In genomic region chr7:35251606-35252310, GRCh38 we compare ENCODE assay signal across 21 cellular contexts. TPM values are rescaled to one million over a fixed set of nuclear protein-coding genes. Genes with fewer than 3 reads are reported as not detected.
A peak's percentile ranks its signal among the peaks of the same experiment; 100 is the strongest.
DNase-seq lines count a peak whose midpoint lies in the region; ATAC-seq, FAIRE-seq and TF ChIP-seq lines count a peak whose summit lies in the region.
"Had no signal": no experiment of that assay in that cellular context is flagged by ENCODE, and none has a peak within 500 bp of the region (broad histone marks: within the 10 kb centered on the region; RNA-seq: fewer than 3 reads in every experiment).

No MANE protein-coding gene starts in this region.

- peaks cover 7 to 17% of the 10 kb centered on the region in 2 experiments for H4K20me1 ChIP-seq in H1 (replicated peaks in 1 of 2; ENCODE audit: control insufficient read depth in 1 of 2, insufficient read depth in 2 of 2, low read length in 2 of 2)

- H2AFZ ChIP-seq in H1 (ENCODE audit: low read length) = no peak overlapping the region
- H2AFZ ChIP-seq in neuronal stem cell (ENCODE audit: low read length) = no peak overlapping the region

- no peak overlapping the region for H2BK12ac ChIP-seq in H1 (ENCODE audit: low read depth, low read length)
- no peak overlapping the region for H2BK12ac ChIP-seq in neuronal stem cell (ENCODE audit: low read length)

- no peak for TF ChIP-seq RAD21 in H1 (IDR thresholded peaks at IDR 0.05 in 1 of 2, conservative IDR thresholded peaks at IDR 0.05 in 1 of 2; ENCODE audit: low read depth in 2 of 2, low read length in 2 of 2)

- ATAC-seq in GM21576 (IDR thresholded peaks at IDR 0.05; ENCODE audit: unreplicated experiment) = no peak
- ATAC-seq: T-cell had no signal

- H4K8ac ChIP-seq in H1 (ENCODE audit: extremely low read depth, insufficient read depth, low read length) (no peak overlapping the region), neuronal stem cell (ENCODE audit: low read depth, low read length) (no peak overlapping the region)

- H3K18ac ChIP-seq in H1 (ENCODE audit: extremely low read depth, low read length) = no peak overlapping the region
- no peak overlapping the region for H3K18ac ChIP-seq in neuronal stem cell (ENCODE audit: low read length)

- CTCF ChIA-PET in H1 (lab: Charles Lee; ENCODE audit: partially characterized antibody) = no interaction called here

- H3K27ac ChIP-seq in H1 (ENCODE audit: low read depth, low read length) (no peak overlapping the region), mesodermal cell (ENCODE audit: low read depth, low read length, severe bottlenecking) (no peak overlapping the region), neuronal stem cell (replicated peaks; ENCODE audit: low read length) (no peak overlapping the region)
- H3K27ac ChIP-seq: esophagus muscularis mucosa, sigmoid colon, uterus had no signal

- H3K79me1 ChIP-seq in H1 (ENCODE audit: low read depth, low read length) (no peaks in the 10 kb centered on the region), neuronal stem cell (ENCODE audit: low read depth, low read length) (no peaks in the 10 kb centered on the region)

- H3K9me3 ChIP-seq in HAP-1 = peaks cover 2% of the 10 kb centered on the region; the same call in 1 of the 2 replicates
- H3K9me3 ChIP-seq in H1 (ENCODE audit: insufficient read depth in 2 of 2, low read depth in 1 of 2, low read length in 1 of 2) = no peaks in the 10 kb centered on the region
- no peaks in the 10 kb centered on the region for H3K9me3 ChIP-seq in mesodermal cell (ENCODE audit: control insufficient read depth, low read length)
- H3K9me3 ChIP-seq in neuronal stem cell (replicated peaks in 1 of 2; ENCODE audit: control insufficient read depth in 2 of 2, insufficient read depth in 1 of 2, low read depth in 1 of 2, low read length in 2 of 2) = peaks cover 0 to 3% of the 10 kb centered on the region in 2 donors
- H3K9me3 ChIP-seq: esophagus muscularis mucosa, sigmoid colon, uterus had no signal

- FAIRE-seq in H1 (lab: Jason Lieb, UNC) = no peak
- FAIRE-seq: A204.1, RCC 7860 had no signal

- in situ Hi-C loops in HAP-1 (cut with MboI; ENCODE audit: low sequenced_read_pairs) = no loop called here

- H3K4ac ChIP-seq in H1 (replicated peaks; ENCODE audit: insufficient read length, low read depth, low read length) = no peak overlapping the region
- no peak overlapping the region for H3K4ac ChIP-seq in neuronal stem cell (ENCODE audit: low read length)

- DNase-seq in NCI-H82 (lab: John Stamatoyannopoulos, UW) (peak; percentile 14), NCI-H82 treated with DMSO at 0.1 percent for 48 hours (lab: John Stamatoyannopoulos, UW; ENCODE audit: unreplicated experiment) (no peak), HAP-1 (ENCODE audit: low spot score in 2 of 2) (no peak), H1 (ENCODE audit: low read depth in 1 of 2, low spot score in 2 of 2) (peak in 1 of 2 experiments; percentile 46), neuronal stem cell (ENCODE audit: low spot score) (no peak), NCI-H1092 (lab: John Stamatoyannopoulos, UW) (no peak)
- DNase-seq: activated CD4-positive, CD25-positive, alpha-beta regulatory T cell; caudate nucleus; hippocampal formation; NCI-H2081; NCI-H748 treated with DMSO at 0.1 percent for 48 hours; occipital lobe; sigmoid colon; stimulated activated CD4-positive, alpha-beta T cell treated with anti-CD3 and anti-CD28 coated beads, Interleukin-2, amount 100 ng/mL, for 24 hours; T-cell; uterus had no signal

- H4K91ac ChIP-seq in H1 (replicated peaks; ENCODE audit: insufficient read length, low read length) (no peak overlapping the region), neuronal stem cell (ENCODE audit: low read depth, low read length, poor library complexity) (no peak overlapping the region)

- H3K14ac ChIP-seq in H1 (ENCODE audit: insufficient read length) = no peak overlapping the region
- no peak overlapping the region for H3K14ac ChIP-seq in neuronal stem cell (ENCODE audit: low read length)

- H3K4me3 ChIP-seq in HAP-1 (peak overlapping the region; percentile 64), H1 (ENCODE audit: extremely low read depth in 1 of 4, insufficient read depth in 2 of 4, low read depth in 3 of 4, low read length in 4 of 4) (no peak overlapping the region; a peak in 1 of 8 replicates), mesodermal cell (ENCODE audit: extremely low read depth, insufficient read depth, low read length, poor library complexity, severe bottlenecking) (peak overlapping the region; percentile 65), neuronal stem cell (ENCODE audit: low read length in 2 of 2) (no peak overlapping the region)
- H3K4me3 ChIP-seq: esophagus muscularis mucosa, sigmoid colon, uterus had no signal

- no peak overlapping the region for H2BK120ac ChIP-seq in H1 (replicated peaks; ENCODE audit: low read depth, low read length)
- H2BK120ac ChIP-seq in neuronal stem cell (ENCODE audit: low read depth, low read length) = no peak overlapping the region

- H2AK5ac ChIP-seq in H1 (ENCODE audit: low read depth, low read length) (no peak overlapping the region), neuronal stem cell (ENCODE audit: low read depth, low read length) (no peak overlapping the region)

- POLR2A ChIA-PET in H1 (lab: Charles Lee; ENCODE audit: partially characterized antibody) = interaction anchor here (4.9 kb wide), 1 partner anchor 10 kb away, joined by 35 read pairs; no protein-coding TSS in a partner anchor

- peaks cover 15% of the 10 kb centered on the region; the same call in 1 of the 2 replicates for H3K23me2 ChIP-seq in H1 (ENCODE audit: low read depth, low read length)

- H3K56ac ChIP-seq in H1 (replicated peaks; ENCODE audit: insufficient read length, low read depth, low read length) = no peak overlapping the region

- no peak for TF ChIP-seq POLR2A in H1 (IDR thresholded peaks at IDR 0.05; ENCODE audit: control extremely low read depth in 1 of 2, low read depth in 2 of 2, low read length in 2 of 2)

- no peaks in the 10 kb centered on the region; the same call in 1 of the 2 replicates for H3K36me3 ChIP-seq in HAP-1 (replicated peaks)
- no peaks in the 10 kb centered on the region for H3K36me3 ChIP-seq in H1 (ENCODE audit: control insufficient read depth in 2 of 4, insufficient read depth in 4 of 4, low read length in 3 of 4)
- no peaks in the 10 kb centered on the region for H3K36me3 ChIP-seq in mesodermal cell (ENCODE audit: control insufficient read depth, insufficient read depth, low read length)
- no peaks in the 10 kb centered on the region for H3K36me3 ChIP-seq in neuronal stem cell (replicated peaks in 1 of 2; ENCODE audit: control insufficient read depth in 2 of 2, insufficient read depth in 2 of 2, low read length in 2 of 2)
- H3K36me3 ChIP-seq: sigmoid colon, uterus had no signal

- H3K27me3 ChIP-seq in HAP-1 (ENCODE audit: low read depth) = no peaks in the 10 kb centered on the region
- H3K27me3 ChIP-seq in H1 (replicated peaks in 1 of 4; ENCODE audit: control insufficient read depth in 3 of 4, extremely low read depth in 1 of 4, insufficient read depth in 3 of 4, low read length in 3 of 4) = peaks cover 61 to 95% (median 85%) of the 10 kb centered on the region in 4 experiments
- H3K27me3 ChIP-seq in neuronal stem cell (ENCODE audit: control insufficient read depth in 3 of 3, insufficient read depth in 3 of 3, low read depth in 1 of 3, low read length in 3 of 3) = peaks cover 38 to 100% (median 82%) of the 10 kb centered on the region in 3 experiments

- 11% methylated on average over 5 of the region's 5 CpGs; no CpG with 5 or more reads in 1 of the 2 experiments for WGBS in H1 (ENCODE audit: extremely low coverage in 1 of 2, insufficient coverage in 1 of 2, insufficient read length in 1 of 2, insufficient replicate concordance in 2 of 2, low coverage in 1 of 2, low lambda C conversion rate in 2 of 2, missing lambda C conversion rate in 1 of 2), 2 experiments
- 4 to 14% methylated on average over 2 of the region's 5 CpGs for WGBS in mesodermal cell (ENCODE audit: insufficient coverage in 2 of 2), 2 experiments
- no CpG with 5 or more reads among the region's 5 CpGs for WGBS in neuronal stem cell (ENCODE audit: extremely low coverage in 2 of 2, insufficient read length in 2 of 2, insufficient replicate concordance in 1 of 2), 2 donors

- TF ChIP-seq CTCF in H1 (IDR thresholded peaks at IDR 0.05; ENCODE audit: control extremely low read depth in 1 of 3, insufficient read depth in 1 of 3, low read depth in 1 of 3, low read length in 3 of 3) = no peak

- no peak overlapping the region for H4K5ac ChIP-seq in H1 (ENCODE audit: insufficient read length, low read depth, low read length)

- H2BK15ac ChIP-seq in H1 (ENCODE audit: low read length) (no peak overlapping the region), neuronal stem cell (ENCODE audit: low read length) (no peak overlapping the region)

- H3K4me1 ChIP-seq in HAP-1 (peaks cover 13% of the 10 kb centered on the region), H1 (replicated peaks in 1 of 4; ENCODE audit: control insufficient read depth in 3 of 4, insufficient read depth in 4 of 4, low read length in 3 of 4) (peaks cover 2 to 15% (median 11%) of the 10 kb centered on the region in 4 experiments), mesodermal cell (ENCODE audit: control insufficient read depth, insufficient read depth, low read length, poor library complexity, severe bottlenecking) (peaks cover 27% of the 10 kb centered on the region), neuronal stem cell (ENCODE audit: control insufficient read depth in 2 of 2, insufficient read depth in 1 of 2, low read depth in 1 of 2, low read length in 2 of 2) (peaks cover 0 to 4% of the 10 kb centered on the region in 2 donors)

- H3K79me2 ChIP-seq in H1 (ENCODE audit: control insufficient read depth in 1 of 2, insufficient read depth in 2 of 2, low read length in 2 of 2) = no peaks in the 10 kb centered on the region

- H2BK5ac ChIP-seq in H1 (ENCODE audit: low read depth, low read length) (no peak overlapping the region), neuronal stem cell (ENCODE audit: low read length) (no peak overlapping the region)

- no peak for TF ChIP-seq EP300 in H1 (IDR thresholded peaks at IDR 0.05; ENCODE audit: borderline replicate concordance in 1 of 2, low read depth in 2 of 2, low read length in 2 of 2)

- H3K4me2 ChIP-seq in H1 (ENCODE audit: insufficient read depth in 1 of 2, low read depth in 2 of 2, low read length in 2 of 2) (no peak overlapping the region), neuronal stem cell (ENCODE audit: insufficient read depth, low read length, poor library complexity, severe bottlenecking) (no peak overlapping the region)

- H3K9ac ChIP-seq in H1 (replicated peaks in 1 of 4; ENCODE audit: extremely low read depth in 1 of 4, low read depth in 3 of 4, low read length in 3 of 4) = no peak overlapping the region
- H3K9ac ChIP-seq in neuronal stem cell (ENCODE audit: low read depth, low read length, poor library complexity) = no peak overlapping the region

- no peak overlapping the region for H3K23ac ChIP-seq in H1 (ENCODE audit: insufficient read length)
- no peak overlapping the region for H3K23ac ChIP-seq in neuronal stem cell (ENCODE audit: low read depth, low read length, poor library complexity)

- no peak overlapping the region for H2BK20ac ChIP-seq in H1 (ENCODE audit: low read length)

RNA-seq across cellular contexts. Expression of gene TBX20, which starts 2.1 kb away (rescaled TPM):
- total RNA-seq in H1 (2021; fragmentation: NEBNext Ultra II Directional; extraction: Animal tissue kit (Norgen Biotek cat#: 25700)) = 0.26 and 0.29 TPM in 2 replicates
- 0.08 TPM in 2 replicates for polyA plus RNA-seq in H1 (2011; rRNA removed)
- polyA plus RNA-seq in H1 (2011; cell fraction: cytosol; rRNA removed) = 0.09 TPM
- 0.07 TPM for polyA plus RNA-seq in H1 (2011; cell fraction: nucleus; rRNA removed)
- 0.09 TPM in 3 of 4 replicates, not detected in the other for polyA plus RNA-seq in H1 (2012, experiment 1 of 2)
- polyA plus RNA-seq in H1 (2012, experiment 2 of 2) = not detected
- polyA plus RNA-seq in H1 (2013, experiment 1 of 2) = 0.08 TPM
- 0.11 TPM for polyA plus RNA-seq in H1 (2013, experiment 2 of 2)
- 0.20 and 0.69 TPM in 2 replicates for polyA minus RNA-seq in H1 (2011; rRNA and poly(A)+ RNA removed)
- not detected for polyA minus RNA-seq in H1 (2011; cell fraction: cytosol; rRNA and poly(A)+ RNA removed)
- polyA minus RNA-seq in H1 (2011; cell fraction: nucleus; rRNA and poly(A)+ RNA removed) = 1.8 TPM
- 18.8 TPM for polyA plus RNA-seq in mesodermal cell (2013, experiment 1 of 2)
- 20.6 TPM for polyA plus RNA-seq in mesodermal cell (2013, experiment 2 of 2)
- polyA plus RNA-seq in neuronal stem cell (2013, experiment 1 of 2) = 0.03 TPM
- 0.03 TPM for polyA plus RNA-seq in neuronal stem cell (2013, experiment 2 of 2)
- total RNA-seq: occipital lobe, sigmoid colon had no signal

Comparison
In these comparisons a context has a peak if more than half of its experiments do, and no peak if none do; other contexts are left out.
1. H3K4me3 ChIP-seq: peak in HAP-1 (single experiment) and mesodermal cell (single experiment); none in H1 (0 of 4) and neuronal stem cell (0 of 2).